Comparison of ENCODE assay signal across 2 cellular contexts in the genomic region with DNA sequence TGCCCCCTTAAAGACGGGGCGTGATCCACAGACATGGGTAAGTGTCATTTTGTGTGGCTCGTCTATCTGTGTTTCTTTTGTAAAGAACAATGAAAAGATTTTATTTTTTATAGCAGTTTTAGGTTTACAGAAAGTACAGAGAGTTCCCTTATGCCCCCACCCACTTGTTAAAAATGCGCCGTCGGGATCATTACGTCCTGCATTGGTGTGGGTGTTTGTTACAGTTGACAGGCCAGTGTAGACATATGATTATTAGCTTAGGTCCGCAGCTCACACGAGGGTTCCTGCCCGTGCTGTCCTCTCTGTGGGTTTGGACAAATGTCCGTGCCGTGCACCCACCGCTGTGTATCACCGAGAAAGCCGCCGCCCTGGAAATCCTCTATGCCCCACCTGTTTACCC.
TF ChIP-seq lines count a peak whose summit lies in the region.

No MANE protein-coding gene starts in this region.

TF ChIP-seq in A549, 52 proteins besides CTCF, POLR2A, EP300 and RAD21 (continued from another document):
- TF ChIP-seq ZFP36 (IDR thresholded peaks at IDR 0.05; ENCODE audit: borderline replicate concordance, partially characterized antibody) (no peak), SMC3 (IDR thresholded peaks at IDR 0.05) (no peak), BHLHE40 (IDR thresholded peaks at IDR 0.05; ENCODE audit: low read depth, low read length) (no peak), PHF8 (IDR thresholded peaks at IDR 0.05; ENCODE audit: borderline replicate concordance, low read depth) (no peak), MAFK (IDR thresholded peaks at IDR 0.05; ENCODE audit: partially characterized antibody) (no peak), MYC (IDR thresholded peaks at IDR 0.05; ENCODE audit: borderline replicate concordance, low read length) (no peak), TFCP2L1 (CRISPR knock-in tag; IDR thresholded peaks at IDR 0.05) (no peak), RNF2 (IDR thresholded peaks at IDR 0.05; ENCODE audit: borderline replicate concordance, low read depth) (no peak), HOXB5 (CRISPR knock-in tag; IDR thresholded peaks at IDR 0.05) (no peak), JUN (IDR thresholded peaks at IDR 0.05) (no peak)
- TF ChIP-seq, protein P1, sequence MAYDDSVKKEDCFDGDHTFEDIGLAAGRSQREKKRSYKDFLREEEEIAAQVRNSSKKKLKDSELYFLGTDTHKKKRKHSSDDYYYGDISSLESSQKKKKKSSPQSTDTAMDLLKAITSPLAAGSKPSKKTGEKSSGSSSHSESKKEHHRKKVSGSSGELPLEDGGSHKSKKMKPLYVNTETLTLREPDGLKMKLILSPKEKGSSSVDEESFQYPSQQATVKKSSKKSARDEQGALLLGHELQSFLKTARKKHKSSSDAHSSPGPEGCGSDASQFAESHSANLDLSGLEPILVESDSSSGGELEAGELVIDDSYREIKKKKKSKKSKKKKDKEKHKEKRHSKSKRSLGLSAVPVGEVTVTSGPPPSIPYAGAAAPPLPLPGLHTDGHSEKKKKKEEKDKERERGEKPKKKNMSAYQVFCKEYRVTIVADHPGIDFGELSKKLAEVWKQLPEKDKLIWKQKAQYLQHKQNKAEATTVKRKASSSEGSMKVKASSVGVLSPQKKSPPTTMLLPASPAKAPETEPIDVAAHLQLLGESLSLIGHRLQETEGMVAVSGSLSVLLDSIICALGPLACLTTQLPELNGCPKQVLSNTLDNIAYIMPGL (CRISPR knock-in tag; IDR thresholded peaks at IDR 0.05; ENCODE audit: borderline replicate concordance): no peak
- TF ChIP-seq, protein P2, sequence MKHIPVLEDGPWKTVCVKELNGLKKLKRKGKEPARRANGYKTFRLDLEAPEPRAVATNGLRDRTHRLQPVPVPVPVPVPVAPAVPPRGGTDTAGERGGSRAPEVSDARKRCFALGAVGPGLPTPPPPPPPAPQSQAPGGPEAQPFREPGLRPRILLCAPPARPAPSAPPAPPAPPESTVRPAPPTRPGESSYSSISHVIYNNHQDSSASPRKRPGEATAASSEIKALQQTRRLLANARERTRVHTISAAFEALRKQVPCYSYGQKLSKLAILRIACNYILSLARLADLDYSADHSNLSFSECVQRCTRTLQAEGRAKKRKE (CRISPR knock-in tag; IDR thresholded peaks at IDR 0.05; ENCODE audit: low read depth): no peak
- TF ChIP-seq, protein P3, sequence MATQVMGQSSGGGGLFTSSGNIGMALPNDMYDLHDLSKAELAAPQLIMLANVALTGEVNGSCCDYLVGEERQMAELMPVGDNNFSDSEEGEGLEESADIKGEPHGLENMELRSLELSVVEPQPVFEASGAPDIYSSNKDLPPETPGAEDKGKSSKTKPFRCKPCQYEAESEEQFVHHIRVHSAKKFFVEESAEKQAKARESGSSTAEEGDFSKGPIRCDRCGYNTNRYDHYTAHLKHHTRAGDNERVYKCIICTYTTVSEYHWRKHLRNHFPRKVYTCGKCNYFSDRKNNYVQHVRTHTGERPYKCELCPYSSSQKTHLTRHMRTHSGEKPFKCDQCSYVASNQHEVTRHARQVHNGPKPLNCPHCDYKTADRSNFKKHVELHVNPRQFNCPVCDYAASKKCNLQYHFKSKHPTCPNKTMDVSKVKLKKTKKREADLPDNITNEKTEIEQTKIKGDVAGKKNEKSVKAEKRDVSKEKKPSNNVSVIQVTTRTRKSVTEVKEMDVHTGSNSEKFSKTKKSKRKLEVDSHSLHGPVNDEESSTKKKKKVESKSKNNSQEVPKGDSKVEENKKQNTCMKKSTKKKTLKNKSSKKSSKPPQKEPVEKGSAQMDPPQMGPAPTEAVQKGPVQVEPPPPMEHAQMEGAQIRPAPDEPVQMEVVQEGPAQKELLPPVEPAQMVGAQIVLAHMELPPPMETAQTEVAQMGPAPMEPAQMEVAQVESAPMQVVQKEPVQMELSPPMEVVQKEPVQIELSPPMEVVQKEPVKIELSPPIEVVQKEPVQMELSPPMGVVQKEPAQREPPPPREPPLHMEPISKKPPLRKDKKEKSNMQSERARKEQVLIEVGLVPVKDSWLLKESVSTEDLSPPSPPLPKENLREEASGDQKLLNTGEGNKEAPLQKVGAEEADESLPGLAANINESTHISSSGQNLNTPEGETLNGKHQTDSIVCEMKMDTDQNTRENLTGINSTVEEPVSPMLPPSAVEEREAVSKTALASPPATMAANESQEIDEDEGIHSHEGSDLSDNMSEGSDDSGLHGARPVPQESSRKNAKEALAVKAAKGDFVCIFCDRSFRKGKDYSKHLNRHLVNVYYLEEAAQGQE (IDR thresholded peaks at IDR 0.05): no peak

TF ChIP-seq in endothelial cell of umbilical vein, 7 proteins besides CTCF, POLR2A, EP300 and RAD21 (continued from another document):
- TF ChIP-seq, protein P4, sequence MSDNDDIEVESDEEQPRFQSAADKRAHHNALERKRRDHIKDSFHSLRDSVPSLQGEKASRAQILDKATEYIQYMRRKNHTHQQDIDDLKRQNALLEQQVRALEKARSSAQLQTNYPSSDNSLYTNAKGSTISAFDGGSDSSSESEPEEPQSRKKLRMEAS (IDR thresholded peaks at IDR 0.05; ENCODE audit: insufficient read depth, insufficient read length): no peak
- no peak for TF ChIP-seq JUN (IDR thresholded peaks at IDR 0.05; ENCODE audit: borderline replicate concordance, insufficient read depth, insufficient read length, low read depth)
- no peak for TF ChIP-seq FOS (IDR thresholded peaks at IDR 0.05; ENCODE audit: borderline replicate concordance, insufficient read depth, low read length)
- no peak for TF ChIP-seq GATA2 (IDR thresholded peaks at IDR 0.05; ENCODE audit: insufficient read depth, insufficient read length, low read depth, low read length)
- TF ChIP-seq EZH2 (IDR thresholded peaks at IDR 0.05; ENCODE audit: borderline replicate concordance, low read depth, low read length, severe bottlenecking): no peak
- TF ChIP-seq POLR2AphosphoS5 (IDR thresholded peaks at IDR 0.05; ENCODE audit: insufficient read depth, low read depth, low read length): no peak
